In genomic region chr3:100403362-100403761, GRCh38 we compare ENCODE assay signal across 8 cellular contexts. TPM values are rescaled to one million over a fixed set of nuclear protein-coding genes. Genes with fewer than 3 reads are reported as not detected.
DNase-seq lines count a peak whose midpoint lies in the region; ATAC-seq and TF ChIP-seq lines count a peak whose summit lies in the region.
"Not testable (repeated sequence)": the region's sequence is repeated elsewhere in the genome, so short reads cannot be mapped to it uniquely, and the experiment has no call there.

No MANE protein-coding gene starts in this region.

- H3K27ac ChIP-seq in A673 (ENCODE audit: low read depth, low read length, poor library complexity, severe bottlenecking) (peak overlapping the region; percentile 92), iPS-18a (ENCODE audit: low read length) (peak overlapping the region; percentile 49)
- not testable (repeated sequence) for H3K27ac ChIP-seq in duodenal mucosa (ENCODE audit: low read depth, low read length); osteoblast (ENCODE audit: low read depth, low read length)

- H3K9me3 Mint-ChIP-seq in activated T-cell treated with anti-CD3 and anti-CD28 coated beads, Interleukin-2, amount 50 U/mL, for 72 hours: not testable (repeated sequence)

- not testable (repeated sequence) for H3K36me3 ChIP-seq in A673 (ENCODE audit: insufficient read depth, low read length, poor library complexity, severe bottlenecking); duodenal mucosa (ENCODE audit: control insufficient read depth in 1 of 2, insufficient read depth in 2 of 2, low read length in 2 of 2); iPS-18a (ENCODE audit: control insufficient read depth, low read depth, low read length); osteoblast (ENCODE audit: insufficient read depth, low read length)

- H3K36me3 Mint-ChIP-seq in activated T-cell treated with anti-CD3 and anti-CD28 coated beads, Interleukin-2, amount 50 U/mL, for 72 hours (ENCODE audit: insufficient read depth in 2 of 2): peaks cover 14 to 16% of the 10 kb centered on the region in 2 donors

- not testable (repeated sequence) for H3K27me3 ChIP-seq in A673 (replicated peaks; ENCODE audit: insufficient read depth, low read depth, low read length, poor library complexity); duodenal mucosa (ENCODE audit: control insufficient read depth in 1 of 2, insufficient read depth in 2 of 2, low read length in 2 of 2); iPS-18a (ENCODE audit: control insufficient read depth, insufficient read depth, low read length); osteoblast (ENCODE audit: insufficient read depth, low read length)

- peak overlapping the region; percentile 93 to 100 for H3K4me3 Mint-ChIP-seq in activated T-cell treated with anti-CD3 and anti-CD28 coated beads, Interleukin-2, amount 50 U/mL, for 72 hours

- CTCF ChIA-PET in A673 (lab: Charles Lee): not testable (repeated sequence)

- H3K4me3 ChIP-seq in A673 (ENCODE audit: low read depth, low read length, poor library complexity, severe bottlenecking): peak overlapping the region; percentile 88
- H3K4me3 ChIP-seq in GM12864 (ENCODE audit: low read depth, low read length): peak overlapping the region; percentile 99
- H3K4me3 ChIP-seq in duodenal mucosa (ENCODE audit: low read depth in 1 of 2, low read length in 2 of 2): peak overlapping the region; percentile 89 to 98
- H3K4me3 ChIP-seq in iPS-18a (ENCODE audit: low read length): peak overlapping the region; percentile 74
- H3K4me3 ChIP-seq in osteoblast (ENCODE audit: insufficient read depth, low read length): peak overlapping the region; percentile 90

- peak overlapping the region; percentile 70 for H3K27ac Mint-ChIP-seq in activated T-cell treated with anti-CD3 and anti-CD28 coated beads, Interleukin-2, amount 50 U/mL, for 72 hours

- H3K79me2 ChIP-seq in osteoblast (ENCODE audit: insufficient read depth, low read length): peaks cover 66% of the 10 kb centered on the region

- peaks cover 62% of the 10 kb centered on the region for H3K4me1 Mint-ChIP-seq in activated T-cell treated with anti-CD3 and anti-CD28 coated beads, Interleukin-2, amount 50 U/mL, for 72 hours (ENCODE audit: low read depth)

- POLR2A ChIA-PET in A673 (lab: Charles Lee; ENCODE audit: low non-redundant PET): not testable (repeated sequence)

- intact Hi-C loops in A673 (cut with micrococcal nuclease; ENCODE audit: unreplicated experiment): not testable (repeated sequence)

- H2AFZ ChIP-seq in osteoblast (ENCODE audit: low read length): peak overlapping the region; percentile 71

- not testable (repeated sequence) for H3K9ac ChIP-seq in duodenal mucosa (ENCODE audit: low read depth in 1 of 2, low read length in 2 of 2)
- peak overlapping the region; percentile 79 for H3K9ac ChIP-seq in iPS-18a (ENCODE audit: low read length)

- not testable (repeated sequence) for H3K9me3 ChIP-seq in A673 (ENCODE audit: low read depth, low read length, poor library complexity, severe bottlenecking); duodenal mucosa (ENCODE audit: control insufficient read depth in 1 of 2, low read length in 2 of 2); iPS-18a (ENCODE audit: control insufficient read depth, low read depth, low read length); osteoblast (ENCODE audit: low read depth, low read length)

- DNase-seq in A673 (ENCODE audit: low spot score) (peak; percentile 33), NAMALWA (ENCODE audit: low spot score) (peak; percentile 49), RKO (ENCODE audit: low spot score) (peak; percentile 58)
- not testable (repeated sequence) for DNase-seq in GM12864 (ENCODE audit: low read depth); osteoblast (ENCODE audit: insufficient read length, low spot score, missing footprints)
- peak in 1 of 2 donors; percentile 11 for DNase-seq in activated T-cell treated with anti-CD3 and anti-CD28 coated beads, Interleukin-2, amount 50 U/mL, for 72 hours

- ATAC-seq in activated T-cell treated with anti-CD3 and anti-CD28 coated beads, Interleukin-2, amount 50 U/mL, for 72 hours (replicated peaks in 1 of 2): not testable (repeated sequence)

- peak overlapping the region; percentile 100 for H3K4me2 ChIP-seq in osteoblast (ENCODE audit: insufficient read depth, low read length)

- H3K4me1 ChIP-seq in A673 (ENCODE audit: insufficient read depth, low read length, poor library complexity, severe bottlenecking): peaks cover 17% of the 10 kb centered on the region
- H3K4me1 ChIP-seq in duodenal mucosa (ENCODE audit: control insufficient read depth in 1 of 2, insufficient read depth in 2 of 2, low read length in 2 of 2): peaks cover 26 to 40% of the 10 kb centered on the region in 2 donors
- H3K4me1 ChIP-seq in iPS-18a (ENCODE audit: control insufficient read depth, low read depth, low read length): not testable (repeated sequence)
- peaks cover 29% of the 10 kb centered on the region for H3K4me1 ChIP-seq in osteoblast (ENCODE audit: insufficient read depth, low read length)

- BruUV-seq in A673 (replicated peaks; lab: Mats Ljungman, UMichigan): not testable (repeated sequence)

- peaks cover 21% of the 10 kb centered on the region for H4K20me1 ChIP-seq in osteoblast (ENCODE audit: insufficient read depth, low read length)

- TF ChIP-seq CTCF in A673 (conservative IDR thresholded peaks at IDR 0.05; ENCODE audit: low read depth, low read length) (peak; percentile 28; the same call in 1 of the 2 replicates), GM12864 (IDR thresholded peaks at IDR 0.05; ENCODE audit: low read depth, low read length, missing control alignments) (peak; percentile 14), osteoblast (IDR thresholded peaks at IDR 0.05; ENCODE audit: extremely low read depth, low read depth, low read length) (peak; percentile 8)

- not testable (repeated sequence) for H3K27me3 Mint-ChIP-seq in activated T-cell treated with anti-CD3 and anti-CD28 coated beads, Interleukin-2, amount 50 U/mL, for 72 hours (ENCODE audit: low read depth)

RNA-seq across cellular contexts. Expression of gene LNP1, which starts 2.0 kb away (rescaled TPM):
- 4.3 and 5.3 TPM in 2 replicates for total RNA-seq in A673 (2021)
- total RNA-seq in activated T-cell treated with anti-CD3 and anti-CD28 coated beads, Interleukin-2, amount 50 U/mL, for 72 hours: 1 to 10 TPM; 3.1 to 3.2 TPM
- total RNA-seq in osteoblast: 2.9 and 3.2 TPM in 2 replicates

RNA-seq across cellular contexts. Expression of gene TOMM70, which starts 2.5 kb away (rescaled TPM):
- total RNA-seq in A673 (2021) (54.4 and 55.1 TPM in 2 replicates), osteoblast (52.5 and 57.8 TPM in 2 replicates)
- 10 to 100 TPM; 42.9 to 48.1 TPM for total RNA-seq in activated T-cell treated with anti-CD3 and anti-CD28 coated beads, Interleukin-2, amount 50 U/mL, for 72 hours
